Comparison of ENCODE assay signal across 1 cellular context in the genomic region with DNA sequence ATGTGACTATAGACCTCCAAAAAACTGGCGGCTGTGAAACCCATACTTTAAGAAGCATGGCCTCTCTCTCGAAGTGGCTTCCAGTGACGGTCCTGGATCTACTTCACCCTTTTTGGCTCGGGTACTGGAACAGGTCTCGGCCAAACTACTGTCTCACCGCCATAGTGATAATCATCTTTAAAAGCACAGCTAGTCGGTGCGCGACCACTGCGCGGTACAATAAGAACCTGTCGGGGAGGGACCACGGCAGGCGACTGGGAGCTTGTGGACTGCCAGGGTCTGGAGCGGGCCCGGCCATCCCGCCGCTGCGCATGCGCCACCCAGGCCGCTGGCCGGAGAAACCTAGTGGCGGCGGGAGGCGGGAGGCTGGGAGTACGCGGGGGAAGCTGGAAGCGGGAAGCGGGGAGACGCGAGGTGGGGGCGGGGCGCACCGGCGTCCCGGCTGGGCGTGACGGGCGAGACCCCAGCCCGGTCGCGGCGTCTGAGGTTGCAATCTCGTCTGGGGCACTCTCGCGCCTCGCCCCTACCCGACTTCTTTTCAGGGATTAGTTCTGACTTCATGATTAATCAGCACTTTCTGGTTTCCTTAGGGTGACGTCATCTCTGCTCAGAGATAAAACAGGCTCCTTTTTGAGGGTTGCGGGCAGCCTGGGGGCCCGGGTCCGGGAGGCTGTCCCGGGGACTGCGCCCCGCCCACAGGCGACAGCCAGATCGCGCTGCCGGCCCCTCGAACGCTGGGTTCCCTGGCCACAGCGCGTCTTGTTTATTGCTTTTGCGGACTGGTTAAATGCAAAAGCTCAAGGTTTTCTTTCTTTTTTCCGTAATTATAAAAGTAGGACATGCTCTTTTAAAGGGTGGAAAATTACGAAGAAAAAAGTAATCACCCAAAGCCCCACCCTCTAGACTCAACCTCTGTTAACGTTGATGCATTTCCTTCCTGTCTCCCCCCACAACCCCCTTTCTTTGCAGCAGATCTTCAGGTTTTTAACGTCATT.
A peak's percentile ranks its signal among the peaks of the same experiment; 100 is the strongest.
TF ChIP-seq lines count a peak whose summit lies in the region.

No MANE protein-coding gene starts in this region.

TF ChIP-seq in GM12878, 131 proteins besides CTCF, POLR2A, EP300 and RAD21 (continued from another document and continues in another):
- TF ChIP-seq ZBED1 (IDR thresholded peaks at IDR 0.05; ENCODE audit: borderline replicate concordance) (peak; percentile 78; the same call in 1 of the 2 replicates), CREB1 (IDR thresholded peaks at IDR 0.05; ENCODE audit: low read depth) (peak; percentile 85), E4F1 (IDR thresholded peaks at IDR 0.05; ENCODE audit: borderline replicate concordance, partially characterized antibody) (no peak), RUNX3 (IDR thresholded peaks at IDR 0.05; ENCODE audit: low read length) (peak; percentile 84), RCOR1 (conservative IDR thresholded peaks at IDR 0.05; ENCODE audit: low read depth, low read length) (no peak), HSF1 (IDR thresholded peaks at IDR 0.05; ENCODE audit: low read depth, low read length) (no peak), GABPA (IDR thresholded peaks at IDR 0.05; ENCODE audit: low read depth) (no peak), SMARCA5 (IDR thresholded peaks at IDR 0.05) (no peak), RFX5 (IDR thresholded peaks at IDR 0.05; ENCODE audit: low read depth, low read length) (no peak), RELA (IDR thresholded peaks at IDR 0.05; ENCODE audit: borderline replicate concordance, partially characterized antibody) (no peak), KAT2A (conservative IDR thresholded peaks at IDR 0.05; ENCODE audit: control insufficient read depth, low read depth, low read length) (no peak), SUPT20H (IDR thresholded peaks at IDR 0.05; ENCODE audit: borderline replicate concordance, control insufficient read depth, low read depth, low read length) (no peak), SMAD5 (IDR thresholded peaks at IDR 0.05; ENCODE audit: low read depth) (no peak), ATF2 (IDR thresholded peaks at IDR 0.05; ENCODE audit: low read length) (peak; percentile 94), SIX5 (IDR thresholded peaks at IDR 0.05; ENCODE audit: low read depth, low read length, severe bottlenecking) (no peak), ZNF207 (IDR thresholded peaks at IDR 0.05; ENCODE audit: borderline replicate concordance) (no peak; the same call in 1 of the 2 replicates), GATAD2B (conservative IDR thresholded peaks at IDR 0.05; ENCODE audit: low read depth) (peak; percentile 91), FOXK2 (IDR thresholded peaks at IDR 0.05) (no peak), SREBF1 (IDR thresholded peaks at IDR 0.05; ENCODE audit: low read length) (no peak), ZBTB11 (CRISPR knock-in tag; IDR thresholded peaks at IDR 0.05) (no peak), NFIC (IDR thresholded peaks at IDR 0.05; ENCODE audit: low read depth, low read length) (peak; percentile 73; the same call in 1 of the 2 replicates), CHD4 (IDR thresholded peaks at IDR 0.05) (no peak), RB1 (IDR thresholded peaks at IDR 0.05; ENCODE audit: borderline replicate concordance) (peak; percentile 61; the same call in 1 of the 2 replicates), ZZZ3 (IDR thresholded peaks at IDR 0.05; ENCODE audit: control insufficient read depth, insufficient read length, low read depth) (no peak), SP1 (IDR thresholded peaks at IDR 0.05; ENCODE audit: low read depth, low read length) (no peak), ATF7 (IDR thresholded peaks at IDR 0.05; ENCODE audit: low read depth) (peak; percentile 99), ZNF274 (IDR thresholded peaks at IDR 0.05; ENCODE audit: insufficient read depth, insufficient read length) (no peak), ATF3 (IDR thresholded peaks at IDR 0.05; ENCODE audit: borderline replicate concordance, extremely low read depth, low read depth, low read length) (no peak), MYB (IDR thresholded peaks at IDR 0.05; ENCODE audit: borderline replicate concordance, low read depth, low read length) (no peak)
- TF ChIP-seq, protein P1, sequence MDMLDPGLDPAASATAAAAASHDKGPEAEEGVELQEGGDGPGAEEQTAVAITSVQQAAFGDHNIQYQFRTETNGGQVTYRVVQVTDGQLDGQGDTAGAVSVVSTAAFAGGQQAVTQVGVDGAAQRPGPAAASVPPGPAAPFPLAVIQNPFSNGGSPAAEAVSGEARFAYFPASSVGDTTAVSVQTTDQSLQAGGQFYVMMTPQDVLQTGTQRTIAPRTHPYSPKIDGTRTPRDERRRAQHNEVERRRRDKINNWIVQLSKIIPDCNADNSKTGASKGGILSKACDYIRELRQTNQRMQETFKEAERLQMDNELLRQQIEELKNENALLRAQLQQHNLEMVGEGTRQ (IDR thresholded peaks at IDR 0.05; ENCODE audit: borderline replicate concordance, low read depth, low read length) = no peak
- TF ChIP-seq, protein P2, sequence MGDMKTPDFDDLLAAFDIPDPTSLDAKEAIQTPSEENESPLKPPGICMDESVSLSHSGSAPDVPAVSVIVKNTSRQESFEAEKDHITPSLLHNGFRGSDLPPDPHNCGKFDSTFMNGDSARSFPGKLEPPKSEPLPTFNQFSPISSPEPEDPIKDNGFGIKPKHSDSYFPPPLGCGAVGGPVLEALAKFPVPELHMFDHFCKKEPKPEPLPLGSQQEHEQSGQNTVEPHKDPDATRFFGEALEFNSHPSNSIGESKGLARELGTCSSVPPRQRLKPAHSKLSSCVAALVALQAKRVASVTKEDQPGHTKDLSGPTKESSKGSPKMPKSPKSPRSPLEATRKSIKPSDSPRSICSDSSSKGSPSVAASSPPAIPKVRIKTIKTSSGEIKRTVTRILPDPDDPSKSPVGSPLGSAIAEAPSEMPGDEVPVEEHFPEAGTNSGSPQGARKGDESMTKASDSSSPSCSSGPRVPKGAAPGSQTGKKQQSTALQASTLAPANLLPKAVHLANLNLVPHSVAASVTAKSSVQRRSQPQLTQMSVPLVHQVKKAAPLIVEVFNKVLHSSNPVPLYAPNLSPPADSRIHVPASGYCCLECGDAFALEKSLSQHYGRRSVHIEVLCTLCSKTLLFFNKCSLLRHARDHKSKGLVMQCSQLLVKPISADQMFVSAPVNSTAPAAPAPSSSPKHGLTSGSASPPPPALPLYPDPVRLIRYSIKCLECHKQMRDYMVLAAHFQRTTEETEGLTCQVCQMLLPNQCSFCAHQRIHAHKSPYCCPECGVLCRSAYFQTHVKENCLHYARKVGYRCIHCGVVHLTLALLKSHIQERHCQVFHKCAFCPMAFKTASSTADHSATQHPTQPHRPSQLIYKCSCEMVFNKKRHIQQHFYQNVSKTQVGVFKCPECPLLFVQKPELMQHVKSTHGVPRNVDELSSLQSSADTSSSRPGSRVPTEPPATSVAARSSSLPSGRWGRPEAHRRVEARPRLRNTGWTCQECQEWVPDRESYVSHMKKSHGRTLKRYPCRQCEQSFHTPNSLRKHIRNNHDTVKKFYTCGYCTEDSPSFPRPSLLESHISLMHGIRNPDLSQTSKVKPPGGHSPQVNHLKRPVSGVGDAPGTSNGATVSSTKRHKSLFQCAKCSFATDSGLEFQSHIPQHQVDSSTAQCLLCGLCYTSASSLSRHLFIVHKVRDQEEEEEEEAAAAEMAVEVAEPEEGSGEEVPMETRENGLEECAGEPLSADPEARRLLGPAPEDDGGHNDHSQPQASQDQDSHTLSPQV (IDR thresholded peaks at IDR 0.05) = no peak
- TF ChIP-seq, protein P3, sequence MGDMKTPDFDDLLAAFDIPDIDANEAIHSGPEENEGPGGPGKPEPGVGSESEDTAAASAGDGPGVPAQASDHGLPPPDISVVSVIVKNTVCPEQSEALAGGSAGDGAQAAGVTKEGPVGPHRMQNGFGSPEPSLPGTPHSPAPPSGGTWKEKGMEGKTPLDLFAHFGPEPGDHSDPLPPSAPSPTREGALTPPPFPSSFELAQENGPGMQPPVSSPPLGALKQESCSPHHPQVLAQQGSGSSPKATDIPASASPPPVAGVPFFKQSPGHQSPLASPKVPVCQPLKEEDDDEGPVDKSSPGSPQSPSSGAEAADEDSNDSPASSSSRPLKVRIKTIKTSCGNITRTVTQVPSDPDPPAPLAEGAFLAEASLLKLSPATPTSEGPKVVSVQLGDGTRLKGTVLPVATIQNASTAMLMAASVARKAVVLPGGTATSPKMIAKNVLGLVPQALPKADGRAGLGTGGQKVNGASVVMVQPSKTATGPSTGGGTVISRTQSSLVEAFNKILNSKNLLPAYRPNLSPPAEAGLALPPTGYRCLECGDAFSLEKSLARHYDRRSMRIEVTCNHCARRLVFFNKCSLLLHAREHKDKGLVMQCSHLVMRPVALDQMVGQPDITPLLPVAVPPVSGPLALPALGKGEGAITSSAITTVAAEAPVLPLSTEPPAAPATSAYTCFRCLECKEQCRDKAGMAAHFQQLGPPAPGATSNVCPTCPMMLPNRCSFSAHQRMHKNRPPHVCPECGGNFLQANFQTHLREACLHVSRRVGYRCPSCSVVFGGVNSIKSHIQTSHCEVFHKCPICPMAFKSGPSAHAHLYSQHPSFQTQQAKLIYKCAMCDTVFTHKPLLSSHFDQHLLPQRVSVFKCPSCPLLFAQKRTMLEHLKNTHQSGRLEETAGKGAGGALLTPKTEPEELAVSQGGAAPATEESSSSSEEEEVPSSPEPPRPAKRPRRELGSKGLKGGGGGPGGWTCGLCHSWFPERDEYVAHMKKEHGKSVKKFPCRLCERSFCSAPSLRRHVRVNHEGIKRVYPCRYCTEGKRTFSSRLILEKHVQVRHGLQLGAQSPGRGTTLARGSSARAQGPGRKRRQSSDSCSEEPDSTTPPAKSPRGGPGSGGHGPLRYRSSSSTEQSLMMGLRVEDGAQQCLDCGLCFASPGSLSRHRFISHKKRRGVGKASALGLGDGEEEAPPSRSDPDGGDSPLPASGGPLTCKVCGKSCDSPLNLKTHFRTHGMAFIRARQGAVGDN (IDR thresholded peaks at IDR 0.05) = peak; percentile 60; the same call in 1 of the 2 replicates
